10 cellular contexts compared by ENCODE assay signal in the genomic region with DNA sequence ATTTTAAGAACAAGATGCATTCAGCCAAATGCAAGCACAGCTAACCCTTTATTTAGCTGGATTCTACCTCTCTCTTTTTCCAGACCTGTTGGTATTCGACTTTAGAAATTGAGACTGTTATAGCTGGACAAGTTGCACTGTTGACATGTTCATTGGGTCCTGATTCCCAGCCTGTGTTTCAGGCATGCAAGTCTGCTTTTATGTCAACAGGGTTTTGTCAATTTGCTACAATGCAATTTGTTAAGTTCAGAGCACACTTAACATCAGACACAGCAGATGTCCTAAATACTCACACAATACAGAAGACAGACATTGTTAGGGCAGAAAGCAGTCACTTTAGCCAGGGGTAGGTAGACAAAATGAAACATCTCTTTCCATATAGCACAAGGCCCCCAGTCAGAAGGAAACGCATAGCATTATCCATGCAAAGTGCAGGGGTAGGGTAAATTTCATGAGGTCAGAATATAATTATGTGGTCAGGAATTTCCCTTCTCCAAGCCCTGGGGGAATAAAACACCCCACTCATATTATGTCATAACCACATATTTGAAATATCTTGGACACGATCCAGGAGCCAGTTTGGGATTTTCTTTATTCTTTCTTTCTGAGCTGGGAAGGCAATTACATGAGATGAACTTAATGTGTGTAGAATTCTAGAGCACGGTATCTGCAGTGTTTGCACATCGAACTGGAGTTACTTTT.
DNase-seq lines count a peak whose midpoint lies in the region; ATAC-seq and TF ChIP-seq lines count a peak whose summit lies in the region.
"Had no signal": no experiment of that assay in that cellular context is flagged by ENCODE, and none has a peak within 500 bp of the region (broad histone marks: within the 10 kb centered on the region; RNA-seq: fewer than 3 reads in every experiment).

No MANE protein-coding gene starts in this region.

- H3K4me2 ChIP-seq in IMR-90 (ENCODE audit: low read depth, low read length) = peak overlapping the region; percentile 65; the same call in 1 of the 2 replicates
- no peak overlapping the region for H3K4me2 ChIP-seq in mesenchymal stem cell (ENCODE audit: low read length, poor library complexity, severe bottlenecking)

- H3K9ac ChIP-seq in IMR-90 (ENCODE audit: low read depth, low read length) (peak overlapping the region; percentile 20; the same call in 1 of the 2 replicates), mesenchymal stem cell (ENCODE audit: low read length) (no peak overlapping the region)

- dilution Hi-C loops in IMR-90 (cut with HindIII; ENCODE audit: low sequenced_read_pairs, unreplicated experiment) = no loop called here

- ATAC-seq in IMR-90 (ENCODE audit: low read depth) = peak; percentile 84
- ATAC-seq in HG02884 (IDR thresholded peaks at IDR 0.05; ENCODE audit: unreplicated experiment) = no peak
- ATAC-seq in GM21360 (IDR thresholded peaks at IDR 0.05; ENCODE audit: unreplicated experiment) = no peak

- H3K23ac ChIP-seq in IMR-90 (ENCODE audit: low read depth, low read length) = peak overlapping the region; percentile 5; the same call in 1 of the 2 replicates
- H3K23ac ChIP-seq in mesenchymal stem cell (ENCODE audit: low read length in 2 of 2) = no peak overlapping the region

- no TSS peak for BruUV-seq in IMR-90 (replicated peaks; lab: Mats Ljungman, UMichigan)

- POLR2A ChIA-PET in BJ (lab: Charles Lee) (no interaction called here), IMR-90 (lab: Charles Lee; ENCODE audit: unreplicated experiment) (no interaction called here)

- no CpG with 5 or more reads among the region's 5 CpGs for WGBS in IMR-90 (ENCODE audit: extremely low coverage in 2 of 2, insufficient read length in 1 of 2), 2 experiments
- 40% methylated on average over 2 of the region's 5 CpGs for WGBS in mesenchymal stem cell

- CTCF ChIA-PET in BJ (lab: Yijun Ruan, JAX) = no interaction called here
- CTCF ChIA-PET in IMR-90 (lab: Yijun Ruan, JAX) = no interaction called here

- peak overlapping the region; percentile 49 for H2BK20ac ChIP-seq in IMR-90 (ENCODE audit: low read depth, low read length)

- H2AFZ ChIP-seq in IMR-90 (replicated peaks; ENCODE audit: low read length, poor library complexity) = no peak overlapping the region
- no peak overlapping the region for H2AFZ ChIP-seq in mesenchymal stem cell (ENCODE audit: low read depth, low read length)

- no peaks in the 10 kb centered on the region for H4K20me1 ChIP-seq in IMR-90 (ENCODE audit: insufficient read depth, low read length)

- H3K56ac ChIP-seq in IMR-90 (ENCODE audit: extremely low read depth, insufficient read depth, low read length) = peak overlapping the region; percentile 20; the same call in 1 of the 2 replicates

- H3K4me3 ChIP-seq in BJ (ENCODE audit: low read depth, low read length) = no peak overlapping the region
- H3K4me3 ChIP-seq in IMR-90 (ENCODE audit: insufficient read depth, low read depth, low read length) = no peak overlapping the region
- H3K4me3 ChIP-seq in astrocyte of the cerebellum (ENCODE audit: low read depth, low read length) = no peak overlapping the region
- no peak overlapping the region for H3K4me3 ChIP-seq in mesenchymal stem cell (ENCODE audit: insufficient read depth in 1 of 2, low read depth in 1 of 2, low read length in 2 of 2)

- H3K4me1 ChIP-seq in IMR-90 (ENCODE audit: control insufficient read depth, insufficient read depth, low read length) = peaks cover 14% of the 10 kb centered on the region
- peaks cover 3% of the 10 kb centered on the region for H3K4me1 ChIP-seq in mesenchymal stem cell (ENCODE audit: control insufficient read depth, insufficient read depth, low read depth, low read length)

- TF ChIP-seq CTCF in BJ (IDR thresholded peaks at IDR 0.05; ENCODE audit: insufficient read depth, low read depth, low read length) (no peak), IMR-90 (conservative IDR thresholded peaks at IDR 0.05; ENCODE audit: low read depth, low read length) (no peak), astrocyte of the cerebellum (IDR thresholded peaks at IDR 0.05; ENCODE audit: low read depth, low read length, missing control alignments) (no peak)

- H3K4ac ChIP-seq in IMR-90 (ENCODE audit: low read depth, low read length) = peak overlapping the region; percentile 56
- H3K4ac ChIP-seq in mesenchymal stem cell (ENCODE audit: low read depth in 1 of 2, low read length in 2 of 2) = peak overlapping the region in 1 of 2 experiments; percentile 75

- H4K5ac ChIP-seq in IMR-90 (ENCODE audit: low read depth, low read length) = peak overlapping the region; percentile 64; the same call in 1 of the 2 replicates

- peaks cover 2% of the 10 kb centered on the region; the same call in 1 of the 2 replicates for H3K9me1 ChIP-seq in IMR-90 (ENCODE audit: insufficient read depth, low read length)

- H2BK12ac ChIP-seq in mesenchymal stem cell (ENCODE audit: low read length in 2 of 2) = peak overlapping the region in 1 of 2 experiments; percentile 83

- DNase-seq in BJ (ENCODE audit: low read depth) (peak; percentile 54), IMR-90 (peak; percentile 93), astrocyte of the cerebellum (ENCODE audit: low read depth) (peak; percentile 96), mesenchymal stem cell (peak; percentile 69), activated gamma-delta T cell treated with Interleukin-2 at 50 U/mL for 16 hours (no peak), SKM-1 treated with dmso at 0.1 percent for 144 hours (lab: John Stamatoyannopoulos, UW; ENCODE audit: unreplicated experiment) (no peak)
- DNase-seq: activated T-cell treated with anti-CD3 and anti-CD28 coated beads, Interleukin-2, amount 50 U/mL, for 24 hours; SHP77 had no signal

- 0 out of 3 replicates have a peak overlapping the region, but pooled peaks have one; percentile 16 for H2BK15ac ChIP-seq in IMR-90 (ENCODE audit: low read depth, low read length)
- H2BK15ac ChIP-seq in mesenchymal stem cell (ENCODE audit: low read depth, poor library complexity, severe bottlenecking) = no peak overlapping the region

- H4K8ac ChIP-seq in IMR-90 (ENCODE audit: low read depth in 2 of 2, low read length in 2 of 2) (peak overlapping the region in 1 of 2 experiments; percentile 27; a peak in 1 of 4 replicates), mesenchymal stem cell (ENCODE audit: low read length) (peak overlapping the region; percentile 60)

- TF ChIP-seq RAD21 in IMR-90 (IDR thresholded peaks at IDR 0.05; ENCODE audit: low read length) = no peak

- no peak for TF ChIP-seq POLR2A in IMR-90 (IDR thresholded peaks at IDR 0.05; ENCODE audit: low read depth, low read length)

- H2BK5ac ChIP-seq in IMR-90 (ENCODE audit: low read depth, low read length, poor library complexity, severe bottlenecking) (peak overlapping the region; percentile 73), mesenchymal stem cell (ENCODE audit: low read depth, low read length, poor library complexity, severe bottlenecking) (peak overlapping the region; percentile 5)

- H3K36me3 ChIP-seq in BJ (ENCODE audit: control insufficient read depth, insufficient read depth, low read length) (no peaks in the 10 kb centered on the region), IMR-90 (ENCODE audit: control insufficient read depth, insufficient read depth, low read length) (no peaks in the 10 kb centered on the region), mesenchymal stem cell (ENCODE audit: control insufficient read depth in 1 of 2, insufficient read depth in 2 of 2, low read depth in 1 of 2, low read length in 2 of 2) (no peaks in the 10 kb centered on the region)

- no peak overlapping the region for H2AK5ac ChIP-seq in IMR-90 (ENCODE audit: low read depth, low read length)
- H2AK5ac ChIP-seq in mesenchymal stem cell (ENCODE audit: low read length, severe bottlenecking) = no peak overlapping the region

- H3K27ac ChIP-seq in IMR-90 (ENCODE audit: insufficient read depth, low read length) (peak overlapping the region; percentile 45; the same call in 1 of the 2 replicates), mesenchymal stem cell (ENCODE audit: low read length, poor library complexity, severe bottlenecking) (peak overlapping the region; percentile 75)

- H2BK120ac ChIP-seq in IMR-90 (ENCODE audit: low read depth, low read length) (peak overlapping the region; percentile 7), mesenchymal stem cell (ENCODE audit: low read depth, low read length) (no peak overlapping the region)

- H4K91ac ChIP-seq in IMR-90 (ENCODE audit: insufficient read depth, low read depth, low read length) (peak overlapping the region; percentile 40; the same call in 1 of the 2 replicates), mesenchymal stem cell (ENCODE audit: low read length) (no peak overlapping the region)

- H3K9me3 ChIP-seq in IMR-90 (ENCODE audit: control insufficient read depth, insufficient read depth, low read length) (no peaks in the 10 kb centered on the region), mesenchymal stem cell (ENCODE audit: control insufficient read depth, low read length) (no peaks in the 10 kb centered on the region)

- intact Hi-C loops in IMR-90 (cut with micrococcal nuclease) = loop anchor here (2.0 to 5.0 kb wide), 2 partner anchors 65 to 118 kb away; no protein-coding TSS in a partner anchor

- H3K14ac ChIP-seq in IMR-90 (replicated peaks; ENCODE audit: low read depth, low read length) (no peak overlapping the region; the same call in 1 of the 2 replicates), mesenchymal stem cell (ENCODE audit: low read length in 2 of 2) (no peak overlapping the region)

- H3K18ac ChIP-seq in IMR-90 (ENCODE audit: low read depth, low read length) (peak overlapping the region; percentile 80; the same call in 1 of the 2 replicates), mesenchymal stem cell (ENCODE audit: low read depth in 1 of 2, low read length in 2 of 2) (peak overlapping the region in 1 of 2 experiments; percentile 52)

- H3K27me3 ChIP-seq in BJ (ENCODE audit: control insufficient read depth, insufficient read depth, low read length) = no peaks in the 10 kb centered on the region
- H3K27me3 ChIP-seq in IMR-90 (ENCODE audit: control insufficient read depth, insufficient read depth, low read length) = no peaks in the 10 kb centered on the region
- H3K27me3 ChIP-seq in mesenchymal stem cell (ENCODE audit: control insufficient read depth in 1 of 2, insufficient read depth in 1 of 2, low read length in 2 of 2) = peaks cover 0 to 3% of the 10 kb centered on the region in 2 experiments

- H2AK9ac ChIP-seq in IMR-90 (replicated peaks; ENCODE audit: low read depth, low read length, poor library complexity) = no peak overlapping the region

- in situ Hi-C loops in IMR-90 (cut with MboI; ENCODE audit: low sequenced_read_pairs) (no loop called here), astrocyte of the cerebellum (cut with HindIII; ENCODE audit: low sequenced_read_pairs) (no loop called here)

- H3K79me1 ChIP-seq in IMR-90 (ENCODE audit: low read depth in 1 of 2, low read length in 2 of 2) (no peaks in the 10 kb centered on the region), mesenchymal stem cell (replicated peaks; ENCODE audit: low read length, poor library complexity, severe bottlenecking) (no peaks in the 10 kb centered on the region)

TF ChIP-seq in IMR-90, 13 proteins besides CTCF, POLR2A, EP300 and RAD21 (continues in another document):
- TF ChIP-seq BHLHE40 (IDR thresholded peaks at IDR 0.05; ENCODE audit: low read depth, low read length) (0 out of 2 replicates have a peak, but pooled peaks have one; percentile 6), CEBPB (IDR thresholded peaks at IDR 0.05; ENCODE audit: low read depth, low read length) (0 out of 2 replicates have a peak, but pooled peaks have one; percentile 27), MAZ (IDR thresholded peaks at IDR 0.05; ENCODE audit: borderline replicate concordance, low read depth, low read length) (peak; percentile 35; the same call in 1 of the 2 replicates)

Comparison
In these comparisons a context has a peak if more than half of its experiments do, and no peak if none do; other contexts are left out.
1. DNase-seq: peak in BJ (single experiment), IMR-90 (single experiment), astrocyte of the cerebellum (single experiment) and mesenchymal stem cell (single experiment); none in activated gamma-delta T cell treated with Interleukin-2 at 50 U/mL for 16 hours (single experiment) and SKM-1 treated with dmso at 0.1 percent for 144 hours (single experiment).